In the genomic region with DNA sequence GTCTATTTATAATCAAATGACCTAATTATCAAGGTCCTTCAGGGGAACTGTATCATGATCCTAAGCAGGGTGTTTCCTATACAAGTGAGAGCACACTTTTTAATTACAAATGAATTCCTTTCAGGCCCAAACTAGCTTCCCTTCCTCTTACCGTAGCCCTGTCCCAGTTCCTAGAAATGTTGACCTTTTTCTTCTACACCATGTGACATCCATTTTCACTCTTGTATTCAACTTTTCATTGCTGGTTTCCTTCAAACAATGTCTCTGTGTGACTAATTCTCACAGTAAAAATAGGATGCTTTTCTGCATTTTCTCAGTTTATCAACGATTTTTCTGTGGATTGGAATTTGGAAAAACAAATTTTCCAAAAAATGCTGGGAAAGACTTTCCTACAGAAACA, we compare ENCODE assay signal across 30 cellular contexts.
"Had no signal": no experiment of that assay in that cellular context is flagged by ENCODE, and none has a peak within 500 bp of the region (broad histone marks: within the 10 kb centered on the region; RNA-seq: fewer than 3 reads in every experiment).

No MANE protein-coding gene starts in this region.

- H3K9ac ChIP-seq: parathyroid adenoma had no signal

- H3K27ac Mint-ChIP-seq: naive thymus-derived CD4-positive, alpha-beta T cell; nephron; progenitor cell of endocrine pancreas; stimulated activated naive CD8-positive, alpha-beta T cell treated with anti-CD3 and anti-CD28 coated beads, Interleukin-15, Interleukin-2, amounts not matched to agents 100 ng/mL and 50 ng/mL, for 24 hours had no signal

- H3K79me2 ChIP-seq: hepatocyte, parathyroid adenoma had no signal

- H2AFZ ChIP-seq: hepatocyte, parathyroid adenoma had no signal

- H3K4me3 Mint-ChIP-seq: naive thymus-derived CD4-positive, alpha-beta T cell; nephron; neural crest cell; stimulated activated naive CD8-positive, alpha-beta T cell treated with anti-CD3 and anti-CD28 coated beads, Interleukin-15, Interleukin-2, amounts not matched to agents 100 ng/mL and 50 ng/mL, for 24 hours had no signal

- H3K27me3 ChIP-seq: heart right ventricle, hepatocyte, neutrophil, right atrium auricular region, right lobe of liver, suprapubic skin, tibial artery, upper lobe of right lung had no signal

- FAIRE-seq: urothelium cell line had no signal

- DNase-seq: heart right ventricle; islet precursor cell; left ventricle myocardium inferior; mesendoderm; midbrain; mucosa of descending colon; naive thymus-derived CD4-positive, alpha-beta T cell; occipital lobe; right lobe of liver; stimulated activated CD4-positive, alpha-beta T cell treated with anti-CD3 and anti-CD28 coated beads, Interleukin-1b, Interleukin-23, amount 100 ng/mL, for 48 hours; stimulated activated CD4-positive, alpha-beta T cell treated with anti-CD3 and anti-CD28 coated beads, Interleukin-2, amount 100 ng/mL, for 48 hours; stimulated activated CD4-positive, alpha-beta T cell treated with anti-CD3 and anti-CD28 coated beads, Interleukin-4, amount 100 ng/mL, for 4 hours; stimulated activated CD8-positive, alpha-beta memory T cell treated with anti-CD3 and anti-CD28 coated beads, Interleukin-4, amount 100 ng/mL, for 48 hours; stimulated activated naive CD4-positive, alpha-beta T cell; tibial artery; trophoblast cell; upper lobe of right lung had no signal

- H3K4me1 Mint-ChIP-seq: nephron had no signal

- H3K36me3 ChIP-seq: heart right ventricle, left ventricle myocardium inferior, neutrophil, right atrium auricular region, right lobe of liver, suprapubic skin, thoracic aorta, tibial artery, upper lobe of right lung had no signal

- H3K4me3 ChIP-seq: heart right ventricle, hepatocyte, left ventricle myocardium inferior, lung, mucosa of descending colon, right atrium auricular region, right lobe of liver, smooth muscle cell, suprapubic skin, thoracic aorta, tibial artery, upper lobe of right lung had no signal

- H3K4me1 ChIP-seq: left ventricle myocardium inferior, parathyroid adenoma, right atrium auricular region, right lobe of liver, suprapubic skin, tibial artery, upper lobe of right lung had no signal

- H3K4me2 ChIP-seq: hepatocyte, smooth muscle cell had no signal

- H3K27me3 Mint-ChIP-seq: progenitor cell of endocrine pancreas had no signal

- H3K9me3 ChIP-seq: neutrophil, thoracic aorta had no signal

- H3K9me3 Mint-ChIP-seq: stimulated activated naive CD8-positive, alpha-beta T cell treated with anti-CD3 and anti-CD28 coated beads, Interleukin-15, Interleukin-2, amounts not matched to agents 100 ng/mL and 50 ng/mL, for 24 hours had no signal

- H3K27ac ChIP-seq: heart right ventricle, hepatocyte, left ventricle myocardium inferior, neutrophil, parathyroid adenoma, right atrium auricular region, right lobe of liver, suprapubic skin, thoracic aorta, tibial artery, upper lobe of right lung had no signal

- ATAC-seq: heart right ventricle; mucosa of descending colon; naive thymus-derived CD4-positive, alpha-beta T cell; right lobe of liver; upper lobe of right lung had no signal
